28 cellular contexts compared by ENCODE assay signal in the genomic region with DNA sequence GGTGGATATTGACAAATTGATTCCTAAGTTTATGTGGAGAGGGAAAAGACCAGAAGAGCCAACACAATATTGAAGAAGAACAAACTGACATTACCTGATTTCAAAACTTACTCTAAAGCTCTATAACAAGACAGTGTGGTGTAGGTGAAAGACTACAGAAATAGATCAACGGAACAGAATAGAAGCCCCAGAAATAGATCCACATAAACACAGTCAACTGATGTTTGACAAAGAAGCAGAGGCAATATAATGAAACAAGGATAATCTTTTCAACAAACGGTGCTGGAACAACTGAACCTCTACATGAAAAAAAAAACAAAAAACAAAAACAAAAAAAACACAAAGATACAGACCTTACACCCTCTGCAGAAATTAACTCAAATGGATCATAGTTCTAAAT.
"Had no signal": no experiment of that assay in that cellular context is flagged by ENCODE, and none has a peak within 500 bp of the region (broad histone marks: within the 10 kb centered on the region; RNA-seq: fewer than 3 reads in every experiment).

No MANE protein-coding gene starts in this region.

- H3K27ac Mint-ChIP-seq: activated naive CD4-positive, alpha-beta T cell treated with anti-CD3 and anti-CD28 coated beads for 36 hours; activated naive CD8-positive, alpha-beta T cell treated with anti-CD3 and anti-CD28 coated beads for 36 hours; activated T-helper 1 cell treated with anti-CD3 and anti-CD28 coated beads, Interleukin-12 subunit alpha, Interleukin-12 subunit beta, Interleukin-2, Interleukin-4 antibody, amounts not matched to agents 30 ng/mL and 10 ng/mL and 1 ng/mL, durations not matched to agents 14 hours and 24 hours and 36 hours; nephron had no signal

- H3K36me3 Mint-ChIP-seq: activated naive CD8-positive, alpha-beta T cell treated with anti-CD3 and anti-CD28 coated beads for 36 hours had no signal

- ATAC-seq: body of pancreas; effector memory CD8-positive, alpha-beta T cell; gastrocnemius medialis; right cardiac atrium; stimulated activated naive CD8-positive, alpha-beta T cell treated with anti-CD3 and anti-CD28 coated beads, Interleukin-15, Interleukin-2, amounts not matched to agents 100 U/mL and 50 U/mL, for 24 hours had no signal

- DNase-seq: activated CD4-positive, alpha-beta T cell treated with anti-CD3 and anti-CD28 coated beads for 4 hours; activated CD4-positive, alpha-beta T cell treated with anti-CD3 and anti-CD28 coated beads, Interleukin-2, amount 50 U/mL, for 48 hours; activated CD8-positive, alpha-beta memory T cell treated with anti-CD3 and anti-CD28 coated beads for 24 hours; activated effector memory CD4-positive, alpha-beta T cell treated with anti-CD3 and anti-CD28 coated beads, Interleukin-2, amount 50 U/mL, for 16 hours; activated naive CD4-positive, alpha-beta T cell treated with anti-CD3 and anti-CD28 coated beads for 36 hours; activated naive CD8-positive, alpha-beta T cell treated with anti-CD3 and anti-CD28 coated beads for 36 hours; adrenal gland; aorta; body of pancreas; cortex of kidney; effector memory CD8-positive, alpha-beta T cell; erythroblast; gastrocnemius medialis; glutamatergic neuron; islet precursor cell; mammary epithelial cell; posterior cingulate gyrus; right cardiac atrium; spleen; stimulated activated naive CD8-positive, alpha-beta T cell treated with anti-CD3 and anti-CD28 coated beads, Interleukin-15, Interleukin-2, amounts not matched to agents 100 U/mL and 50 U/mL, for 24 hours; T-helper 9 cell; testis; transverse colon; uterus had no signal

- FAIRE-seq: TTC549 had no signal

- H3K4me3 Mint-ChIP-seq: activated naive CD4-positive, alpha-beta T cell treated with anti-CD3 and anti-CD28 coated beads for 36 hours; activated naive CD8-positive, alpha-beta T cell treated with anti-CD3 and anti-CD28 coated beads for 36 hours; activated T-helper 1 cell treated with anti-CD3 and anti-CD28 coated beads, Interleukin-12 subunit alpha, Interleukin-12 subunit beta, Interleukin-2, Interleukin-4 antibody, amounts not matched to agents 30 ng/mL and 10 ng/mL and 1 ng/mL, durations not matched to agents 14 hours and 24 hours and 36 hours; effector memory CD8-positive, alpha-beta T cell; nephron had no signal

- H3K9me3 Mint-ChIP-seq: activated naive CD4-positive, alpha-beta T cell treated with anti-CD3 and anti-CD28 coated beads for 36 hours; activated naive CD8-positive, alpha-beta T cell treated with anti-CD3 and anti-CD28 coated beads for 36 hours; activated T-helper 1 cell treated with anti-CD3 and anti-CD28 coated beads, Interleukin-12 subunit alpha, Interleukin-12 subunit beta, Interleukin-2, Interleukin-4 antibody, amounts not matched to agents 30 ng/mL and 10 ng/mL and 1 ng/mL, durations not matched to agents 14 hours and 24 hours and 36 hours; effector memory CD8-positive, alpha-beta T cell; nephron had no signal

- H3K27me3 Mint-ChIP-seq: activated naive CD8-positive, alpha-beta T cell treated with anti-CD3 and anti-CD28 coated beads for 36 hours; effector memory CD8-positive, alpha-beta T cell had no signal

- H3K27ac ChIP-seq: adrenal gland, body of pancreas, gastrocnemius medialis, spleen, testis, transverse colon, uterus, VCaP had no signal
